In genomic region chr6:32436995-32437836, GRCh38 we compare ENCODE assay signal across 8 cellular contexts. TPM values are rescaled to one million over a fixed set of nuclear protein-coding genes. Genes with fewer than 3 reads are reported as not detected.
DNase-seq lines count a peak whose midpoint lies in the region; ATAC-seq and TF ChIP-seq lines count a peak whose summit lies in the region.

No MANE protein-coding gene starts in this region.

- peak; percentile 67 for ATAC-seq in GM19025 (IDR thresholded peaks at IDR 0.05; ENCODE audit: low read depth, unreplicated experiment)
- ATAC-seq in HG03025 (IDR thresholded peaks at IDR 0.05; ENCODE audit: low FRiP score, unreplicated experiment) = peak; percentile 43
- ATAC-seq in memory B cell (ENCODE audit: low read depth) = peak; percentile 70
- no peak for ATAC-seq in body of pancreas

- no peaks in the 10 kb centered on the region for H3K9me3 ChIP-seq in body of pancreas

- peaks cover 6% of the 10 kb centered on the region for H3K9me3 Mint-ChIP-seq in memory B cell

- H3K27me3 ChIP-seq in body of pancreas = no peaks in the 10 kb centered on the region

- H3K36me3 Mint-ChIP-seq in memory B cell = peaks cover 25% of the 10 kb centered on the region

- no peaks in the 10 kb centered on the region for H3K27me3 Mint-ChIP-seq in memory B cell

- TF ChIP-seq POLR2A in body of pancreas (IDR thresholded peaks at IDR 0.05) = no peak

- no peaks in the 10 kb centered on the region for H3K36me3 ChIP-seq in body of pancreas (replicated peaks in 1 of 2; ENCODE audit: insufficient read depth in 1 of 2, low read depth in 2 of 2)

- H3K4me1 Mint-ChIP-seq in memory B cell = peaks cover 45% of the 10 kb centered on the region

- no peaks in the 10 kb centered on the region for H3K4me1 ChIP-seq in body of pancreas

- H3K27ac Mint-ChIP-seq in memory B cell = peak overlapping the region; percentile 100

- no peak for TF ChIP-seq CTCF in body of pancreas (IDR thresholded peaks at IDR 0.05)

- DNase-seq in SKM-1 treated with dmso at 0.1 percent for 144 hours (lab: John Stamatoyannopoulos, UW; ENCODE audit: unreplicated experiment) = peak; percentile 84
- DNase-seq in memory B cell (ENCODE audit: low spot score in 2 of 2) = peak; percentile 46 to 71
- DNase-seq in NCI-H128 (lab: John Stamatoyannopoulos, UW; ENCODE audit: unreplicated experiment) = no peak
- no peak for DNase-seq in iPS-NIHi7 (ENCODE audit: extremely low spot score)
- DNase-seq in body of pancreas = no peak
- DNase-seq in NCI-H226 = no peak

- no peak overlapping the region for H3K4me3 ChIP-seq in body of pancreas

- 50 to 59% methylated on average over 2 of the region's 2 CpGs for WGBS in body of pancreas, 2 donors

- H3K4me3 Mint-ChIP-seq in memory B cell = peak overlapping the region; percentile 56

- intact Hi-C loops in body of pancreas (cut with DNase I) = no loop called here

- H3K27ac ChIP-seq in body of pancreas = peak overlapping the region in 1 of 4 donors; percentile 53

RNA-seq across cellular contexts. Expression of gene HLA-DRA, which starts 2.5 kb away (rescaled TPM):
- total RNA-seq in body of pancreas = 100 to 1,000 TPM in 1 of 2 donors, 10 to 100 TPM in 1; 20.1 to 129 TPM

RNA-seq across cellular contexts. Expression of gene BTNL2, which starts 30.2 kb away (rescaled TPM):
- not detected for total RNA-seq in body of pancreas

Comparison
In these comparisons a context has a peak if more than half of its experiments do, and no peak if none do; other contexts are left out.
1. DNase-seq: peak in SKM-1 treated with dmso at 0.1 percent for 144 hours (single experiment) and memory B cell (2 of 2); none in NCI-H128 (single experiment), iPS-NIHi7 (single experiment), body of pancreas (0 of 4) and NCI-H226 (single experiment).